23 cellular contexts compared by ENCODE assay signal in the genomic region with DNA sequence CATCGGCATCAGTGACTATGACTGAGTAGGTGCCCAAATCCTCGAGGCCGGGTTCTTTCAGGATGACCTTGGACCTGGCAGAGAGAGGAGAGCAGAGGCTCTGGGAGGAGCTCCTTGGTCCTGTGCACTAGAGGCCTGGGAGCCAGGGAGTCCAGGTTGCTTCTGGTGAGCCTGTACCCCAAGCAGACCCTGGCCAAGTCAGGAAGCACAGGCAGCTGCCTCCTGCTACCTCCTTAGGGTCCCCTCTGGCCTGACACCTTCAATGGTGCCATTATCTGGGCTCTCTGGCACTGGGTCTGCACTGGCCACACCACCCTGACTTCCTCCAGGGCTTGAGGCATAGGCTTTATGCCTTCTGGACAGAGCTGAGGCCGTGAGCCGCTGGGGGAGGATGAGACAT. TPM values are rescaled to one million over a fixed set of nuclear protein-coding genes. Genes with fewer than 3 reads are reported as not detected.
"Had no signal": no experiment of that assay in that cellular context is flagged by ENCODE, and none has a peak within 500 bp of the region (broad histone marks: within the 10 kb centered on the region; RNA-seq: fewer than 3 reads in every experiment).

No MANE protein-coding gene starts in this region.

- H3K4me3 Mint-ChIP-seq: effector memory CD8-positive, alpha-beta T cell; memory B cell; natural killer cell had no signal

- H3K36me3 Mint-ChIP-seq: memory B cell, natural killer cell had no signal

- H3K9me3 Mint-ChIP-seq: effector memory CD8-positive, alpha-beta T cell; memory B cell; natural killer cell had no signal

- H3K4me1 Mint-ChIP-seq: memory B cell, natural killer cell had no signal

- H3K4me1 ChIP-seq: right lobe of liver had no signal

- DNase-seq: cortex of kidney; effector memory CD8-positive, alpha-beta T cell; erythroblast; esophagus squamous epithelium; foreskin melanocyte; natural killer cell; retina; right lobe of liver; small intestine; stimulated activated CD4-positive, alpha-beta T cell treated with anti-CD3 and anti-CD28 coated beads, Interleukin-12 subunit alpha, Interleukin-12 subunit beta, amount 100 ng/mL, for 4 hours; stimulated activated CD4-positive, alpha-beta T cell treated with anti-CD3 and anti-CD28 coated beads, Interleukin-1b, Interleukin-23, amount 100 ng/mL, for 48 hours; stimulated activated CD4-positive, alpha-beta T cell treated with anti-CD3 and anti-CD28 coated beads, Interleukin-4, amount 100 ng/mL, for 1 hour; stimulated activated CD8-positive, alpha-beta memory T cell treated with anti-CD3 and anti-CD28 coated beads, Interleukin-4, amount 100 ng/mL, for 48 hours; stimulated activated naive CD4-positive, alpha-beta T cell; upper lobe of left lung had no signal

- ATAC-seq: effector memory CD8-positive, alpha-beta T cell; left lung; natural killer cell; right lobe of liver had no signal

- H3K27ac Mint-ChIP-seq: effector memory CD8-positive, alpha-beta T cell; memory B cell; natural killer cell had no signal

- H3K27me3 ChIP-seq: esophagus squamous epithelium, right lobe of liver, tibial nerve, upper lobe of left lung had no signal

- H3K9me3 ChIP-seq: esophagus squamous epithelium, left lung, right lobe of liver, thoracic aorta, tibial nerve, upper lobe of left lung had no signal

- H3K27ac ChIP-seq: esophagus squamous epithelium, left lung, right lobe of liver, thoracic aorta, tibial nerve, upper lobe of left lung had no signal

- H3K36me3 ChIP-seq: esophagus squamous epithelium, left lung, right lobe of liver, thoracic aorta, tibial nerve, upper lobe of left lung had no signal

- H3K4me3 ChIP-seq: esophagus squamous epithelium, left lung, lung, right lobe of liver, thoracic aorta, tibial nerve, upper lobe of left lung had no signal

RNA-seq across cellular contexts. Expression of gene MYOM3, which starts 37.7 kb away (rescaled TPM):
- total RNA-seq: mononuclear cell, osteocyte had no signal
- polyA plus RNA-seq: neural cell had no signal
